In the genomic region with DNA sequence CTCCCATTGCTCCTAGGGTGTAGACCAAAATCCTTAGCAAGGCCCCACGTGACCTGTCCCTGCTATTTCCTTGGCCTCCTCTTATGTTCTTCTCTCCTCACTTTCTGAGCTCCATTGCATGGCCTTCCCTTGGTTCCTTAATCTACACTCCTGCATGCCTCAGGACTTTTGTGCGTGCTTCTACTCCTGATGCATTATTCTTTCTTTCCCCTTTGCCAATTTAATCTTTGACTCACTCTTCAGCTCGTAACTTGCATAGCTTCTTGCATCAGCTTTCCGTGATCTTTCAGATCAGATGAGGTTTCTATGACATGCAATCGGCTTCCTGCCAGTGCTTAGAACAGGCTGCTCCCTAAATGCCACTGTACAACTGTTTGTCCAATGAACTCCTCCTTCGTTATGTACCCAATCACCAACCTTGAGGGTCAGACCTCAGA, we compare ENCODE assay signal across 19 cellular contexts.
DNase-seq lines count a peak whose midpoint lies in the region; ATAC-seq and TF ChIP-seq lines count a peak whose summit lies in the region.
"Had no signal": no experiment of that assay in that cellular context is flagged by ENCODE, and none has a peak within 500 bp of the region (broad histone marks: within the 10 kb centered on the region; RNA-seq: fewer than 3 reads in every experiment).

No MANE protein-coding gene starts in this region.

- TF ChIP-seq CTCF in BJ (IDR thresholded peaks at IDR 0.05; ENCODE audit: insufficient read depth, low read depth, low read length) = no peak
- no peak for TF ChIP-seq CTCF in RWPE1 (conservative IDR thresholded peaks at IDR 0.05; ENCODE audit: low read depth)
- TF ChIP-seq CTCF in fibroblast of lung (conservative IDR thresholded peaks at IDR 0.05 in 1 of 2, IDR thresholded peaks at IDR 0.05 in 1 of 2; ENCODE audit: low read depth in 1 of 2, low read length in 2 of 2) = no peak
- TF ChIP-seq CTCF in type B pancreatic cell (conservative IDR thresholded peaks at IDR 0.05) = no peak
- TF ChIP-seq CTCF in GM20000 (IDR thresholded peaks at IDR 0.05; ENCODE audit: extremely low read depth, missing control alignments) = no peak

- H3K4me1 ChIP-seq in fibroblast of lung (ENCODE audit: control insufficient read depth, extremely low read depth, insufficient read depth, low read length) = no peaks in the 10 kb centered on the region
- H3K4me1 ChIP-seq: SJSA1 had no signal

- no peak overlapping the region for H3K4me2 ChIP-seq in fibroblast of lung (ENCODE audit: extremely low read depth, insufficient read depth, low read length)

- H3K27me3 ChIP-seq in BJ (ENCODE audit: control insufficient read depth, insufficient read depth, low read length) (no peaks in the 10 kb centered on the region; the same call in 1 of the 2 replicates), fibroblast of lung (ENCODE audit: control insufficient read depth, insufficient read depth, low read length) (no peaks in the 10 kb centered on the region)
- H3K27me3 ChIP-seq: SJSA1 had no signal

- H3K9me3 ChIP-seq in fibroblast of lung (ENCODE audit: control insufficient read depth, insufficient read depth, low read depth, low read length) = no peaks in the 10 kb centered on the region
- H3K9me3 ChIP-seq: SJSA1 had no signal

- CTCF ChIA-PET in BJ (lab: Yijun Ruan, JAX) (no interaction called here), RWPE1 (lab: Yijun Ruan, JAX) (no interaction called here)

- H3K4me1 Mint-ChIP-seq in type B pancreatic cell (ENCODE audit: unreplicated experiment) = peaks cover 15% of the 10 kb centered on the region
- no peaks in the 10 kb centered on the region for H3K4me1 Mint-ChIP-seq in activated naive CD8-positive, alpha-beta T cell treated with anti-CD3 and anti-CD28 coated beads, Interleukin-2, amount 50 U/mL, for 24 hours
- H3K4me1 Mint-ChIP-seq: activated B cell treated with CpG ODN at 0.5 μM for 24 hours; activated CD4-positive, alpha-beta memory T cell treated with anti-CD3 and anti-CD28 coated beads, Interleukin-2, amount 10 ng/mL, durations not matched to agents 7 days and 5 days; IgD-negative memory B cell had no signal

- H3K27ac ChIP-seq in RWPE1 (peak overlapping the region; percentile 81), fibroblast of lung (ENCODE audit: insufficient read depth, low read length) (no peak overlapping the region)
- H3K27ac ChIP-seq: SJSA1 had no signal

- no peaks in the 10 kb centered on the region for H3K36me3 ChIP-seq in BJ (ENCODE audit: control insufficient read depth, insufficient read depth, low read length)
- H3K36me3 ChIP-seq in fibroblast of lung (ENCODE audit: control insufficient read depth, insufficient read depth, low read length) = no peaks in the 10 kb centered on the region
- H3K36me3 ChIP-seq: SJSA1 had no signal

- H3K9me3 Mint-ChIP-seq in type B pancreatic cell = no peaks in the 10 kb centered on the region
- H3K9me3 Mint-ChIP-seq in activated naive CD8-positive, alpha-beta T cell treated with anti-CD3 and anti-CD28 coated beads, Interleukin-2, amount 50 U/mL, for 24 hours = no peaks in the 10 kb centered on the region
- H3K9me3 Mint-ChIP-seq: activated B cell treated with CpG ODN at 0.5 μM for 24 hours; activated CD4-positive, alpha-beta memory T cell treated with anti-CD3 and anti-CD28 coated beads, Interleukin-2, amount 10 ng/mL, durations not matched to agents 7 days and 5 days; CD8-positive, alpha-beta T cell had no signal

- H3K4me3 Mint-ChIP-seq in type B pancreatic cell = no peak overlapping the region
- H3K4me3 Mint-ChIP-seq in activated naive CD8-positive, alpha-beta T cell treated with anti-CD3 and anti-CD28 coated beads, Interleukin-2, amount 50 U/mL, for 24 hours = no peak overlapping the region
- H3K4me3 Mint-ChIP-seq: activated B cell treated with CpG ODN at 0.5 μM for 24 hours; activated CD4-positive, alpha-beta memory T cell treated with anti-CD3 and anti-CD28 coated beads, Interleukin-2, amount 10 ng/mL, durations not matched to agents 7 days and 5 days; CD8-positive, alpha-beta T cell; IgD-negative memory B cell had no signal

- no peak overlapping the region for H3K9ac ChIP-seq in fibroblast of lung (ENCODE audit: insufficient read depth, low read length)

- POLR2A ChIA-PET in BJ (lab: Charles Lee) = no interaction called here
- POLR2A ChIA-PET in RWPE1 (lab: Yijun Ruan, JAX; ENCODE audit: low non-redundant PET) = interaction anchor here (0.7 kb wide), 1 partner anchor 22 kb away, joined by 3 read pairs; no protein-coding TSS in a partner anchor

- H3K36me3 Mint-ChIP-seq in type B pancreatic cell = no peaks in the 10 kb centered on the region
- H3K36me3 Mint-ChIP-seq in activated naive CD8-positive, alpha-beta T cell treated with anti-CD3 and anti-CD28 coated beads, Interleukin-2, amount 50 U/mL, for 24 hours (ENCODE audit: low read depth) = no peaks in the 10 kb centered on the region
- H3K36me3 Mint-ChIP-seq: CD8-positive, alpha-beta T cell had no signal

- no peak overlapping the region for H3K27ac Mint-ChIP-seq in type B pancreatic cell
- no peak overlapping the region for H3K27ac Mint-ChIP-seq in activated naive CD8-positive, alpha-beta T cell treated with anti-CD3 and anti-CD28 coated beads, Interleukin-2, amount 50 U/mL, for 24 hours
- H3K27ac Mint-ChIP-seq: activated B cell treated with CpG ODN at 0.5 μM for 24 hours; activated CD4-positive, alpha-beta memory T cell treated with anti-CD3 and anti-CD28 coated beads, Interleukin-2, amount 10 ng/mL, durations not matched to agents 7 days and 5 days; CD8-positive, alpha-beta T cell; IgD-negative memory B cell had no signal

- H3K4me3 ChIP-seq in BJ (ENCODE audit: low read depth, low read length) = no peak overlapping the region
- H3K4me3 ChIP-seq in Jurkat, Clone E6-1 (ENCODE audit: low read length) = no peak overlapping the region
- H3K4me3 ChIP-seq in fibroblast of lung (replicated peaks in 1 of 4; ENCODE audit: control extremely low read depth in 1 of 4, insufficient read depth in 1 of 4, low read depth in 3 of 4, low read length in 4 of 4) = no peak overlapping the region
- H3K4me3 ChIP-seq: SJSA1 had no signal

- H3K27me3 Mint-ChIP-seq in type B pancreatic cell = peaks cover under 1% of the 10 kb centered on the region
- peaks cover 7% of the 10 kb centered on the region for H3K27me3 Mint-ChIP-seq in activated naive CD8-positive, alpha-beta T cell treated with anti-CD3 and anti-CD28 coated beads, Interleukin-2, amount 50 U/mL, for 24 hours

- H2AFZ ChIP-seq in fibroblast of lung (ENCODE audit: low read length) = no peak overlapping the region

- no peak for ATAC-seq in activated naive CD8-positive, alpha-beta T cell treated with anti-CD3 and anti-CD28 coated beads, Interleukin-2, amount 50 U/mL, for 24 hours
- ATAC-seq: CD8-positive, alpha-beta T cell had no signal

- no peaks in the 10 kb centered on the region for H4K20me1 ChIP-seq in fibroblast of lung (ENCODE audit: control insufficient read depth, extremely low read depth, insufficient read depth, low read length)

- H3K79me2 ChIP-seq in fibroblast of lung (ENCODE audit: control insufficient read depth, insufficient read depth, low read length) = no peaks in the 10 kb centered on the region

- DNase-seq in BJ (ENCODE audit: low read depth) (peak; percentile 46), RWPE1 (ENCODE audit: low spot score) (peak; percentile 13), fibroblast of lung (ENCODE audit: low read depth in 2 of 2) (peak; percentile 45 to 77), type B pancreatic cell (ENCODE audit: extremely low spot score, unreplicated experiment) (no peak), GM20000 (ENCODE audit: low spot score) (no peak), ureter (ENCODE audit: low spot score) (no peak)
- DNase-seq in Jurkat, Clone E6-1 (ENCODE audit: low read depth, low spot score) = peak; percentile 7
- no peak for DNase-seq in activated naive CD8-positive, alpha-beta T cell treated with anti-CD3 and anti-CD28 coated beads, Interleukin-2, amount 50 U/mL, for 24 hours
- DNase-seq: activated B cell treated with CpG ODN at 0.5 μM for 24 hours; activated CD4-positive, alpha-beta memory T cell treated with anti-CD3 and anti-CD28 coated beads, Interleukin-2, amount 10 ng/mL, durations not matched to agents 7 days and 5 days; anterior cingulate cortex; CD8-positive, alpha-beta T cell; DMS79; effector memory CD4-positive, alpha-beta T cell; NCI-H1105 treated with DMSO at 0.1 percent for 48 hours; NCI-H526 treated with DMSO at 0.1 percent for 48 hours; nucleus accumbens had no signal

Comparison
In these comparisons a context has a peak if more than half of its experiments do, and no peak if none do; other contexts are left out.
1. DNase-seq: peak in BJ (single experiment), Jurkat, Clone E6-1 (single experiment), RWPE1 (single experiment) and fibroblast of lung (2 of 2); none in type B pancreatic cell (single experiment), GM20000 (single experiment), ureter (single experiment) and activated naive CD8-positive, alpha-beta T cell treated with anti-CD3 and anti-CD28 coated beads, Interleukin-2, amount 50 U/mL, for 24 hours (single experiment).